9 cellular contexts compared by ENCODE assay signal in the genomic region with DNA sequence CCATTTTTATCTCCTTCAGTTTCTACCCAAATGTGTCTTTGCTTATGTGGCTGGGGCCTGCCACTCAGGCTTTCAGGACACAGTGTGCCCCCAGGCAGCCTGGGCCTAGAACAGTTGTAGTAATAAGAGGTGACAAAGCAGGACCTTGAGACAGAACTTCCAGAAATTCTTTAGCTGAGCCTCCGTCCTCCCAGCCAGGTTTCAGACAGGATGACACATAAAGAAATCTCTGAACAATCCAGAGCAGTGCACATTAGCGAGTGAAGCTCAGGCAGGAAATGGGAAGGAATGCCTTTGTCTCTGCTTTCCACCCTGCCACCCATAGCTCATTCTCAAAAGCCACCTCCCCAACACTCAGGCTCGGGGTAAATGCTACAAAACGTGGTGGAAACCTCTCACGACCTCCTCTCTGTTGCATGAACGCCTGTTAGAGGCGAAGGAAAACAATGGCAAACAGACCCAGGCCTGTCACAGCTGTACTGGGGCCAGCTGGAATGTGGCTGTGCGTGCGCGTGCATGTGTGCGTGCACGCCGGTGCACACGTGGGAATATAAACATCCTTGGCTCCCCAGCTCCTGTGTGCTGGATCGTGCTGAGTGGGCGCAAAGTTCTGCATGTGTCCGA.
DNase-seq lines count a peak whose midpoint lies in the region; ATAC-seq and TF ChIP-seq lines count a peak whose summit lies in the region.
"Had no signal": no experiment of that assay in that cellular context is flagged by ENCODE, and none has a peak within 500 bp of the region (broad histone marks: within the 10 kb centered on the region; RNA-seq: fewer than 3 reads in every experiment).

No MANE protein-coding gene starts in this region.

- TF ChIP-seq CTCF in endothelial cell (IDR thresholded peaks at IDR 0.05; ENCODE audit: unreplicated experiment) (no peak), sigmoid colon (IDR thresholded peaks at IDR 0.05) (no peak)

- H3K27ac ChIP-seq in sigmoid colon, result peak overlapping the region; percentile 43 to 66 (median 51)

- peak overlapping the region; percentile 99 for H3K27ac Mint-ChIP-seq in endothelial cell (ENCODE audit: unreplicated experiment)

- H3K36me3 ChIP-seq in sigmoid colon, result no peaks in the 10 kb centered on the region
- H3K36me3 ChIP-seq: pancreas had no signal

- no peaks in the 10 kb centered on the region for H3K9me3 Mint-ChIP-seq in endothelial cell (ENCODE audit: unreplicated experiment)

- H3K4me1 Mint-ChIP-seq in endothelial cell (ENCODE audit: unreplicated experiment), result peaks cover 52% of the 10 kb centered on the region

- WGBS in sigmoid colon, 2 donors, result 73 to 77% methylated on average over 17 of the region's 17 CpGs

- H3K4me3 Mint-ChIP-seq in endothelial cell (ENCODE audit: unreplicated experiment), result no peak overlapping the region

- no peak for TF ChIP-seq POLR2A in sigmoid colon (IDR thresholded peaks at IDR 0.05)

- no peaks in the 10 kb centered on the region for H3K36me3 Mint-ChIP-seq in endothelial cell (ENCODE audit: low read depth, unreplicated experiment)

- peaks cover 0 to 45% (median 41%) of the 10 kb centered on the region in 4 donors for H3K4me1 ChIP-seq in sigmoid colon

- peaks cover 3% of the 10 kb centered on the region for H3K27me3 Mint-ChIP-seq in endothelial cell (ENCODE audit: unreplicated experiment)

- no peaks in the 10 kb centered on the region for H3K9me3 ChIP-seq in sigmoid colon
- H3K9me3 ChIP-seq: pancreas had no signal

- H3K4me3 ChIP-seq in sigmoid colon, result no peak overlapping the region
- H3K4me3 ChIP-seq: pancreas had no signal

- DNase-seq in HS-5 (ENCODE audit: low read depth) (peak; percentile 9), endothelial cell (ENCODE audit: low spot score) (peak; percentile 19), sigmoid colon (peak; percentile 79), GDM1 (lab: John Stamatoyannopoulos, UW) (no peak), SHP77 treated with DMSO at 0.1 percent for 48 hours (lab: John Stamatoyannopoulos, UW) (no peak), SHP77 (lab: John Stamatoyannopoulos, UW) (no peak)
- no peak for DNase-seq in activated effector memory CD4-positive, alpha-beta T cell treated with Interleukin-2 at 50 U/mL for 16 hours
- DNase-seq: pancreas had no signal

- intact Hi-C loops in sigmoid colon (cut with DNase I), result no loop called here

- ATAC-seq in GM18873 (IDR thresholded peaks at IDR 0.05; ENCODE audit: low FRiP score, unreplicated experiment), result peak; percentile 17

- TF ChIP-seq EP300 in sigmoid colon (IDR thresholded peaks at IDR 0.05), result no peak

- H3K27me3 ChIP-seq in sigmoid colon, result no peaks in the 10 kb centered on the region
- H3K27me3 ChIP-seq: pancreas had no signal

Comparison
In these comparisons a context has a peak if more than half of its experiments do, and no peak if none do; other contexts are left out.
1. DNase-seq: peak in HS-5 (single experiment), endothelial cell (single experiment) and sigmoid colon (single experiment); none in GDM1 (single experiment), SHP77 treated with DMSO at 0.1 percent for 48 hours (single experiment), SHP77 (0 of 2) and activated effector memory CD4-positive, alpha-beta T cell treated with Interleukin-2 at 50 U/mL for 16 hours (single experiment).